Comparison of ENCODE assay signal across 21 cellular contexts in genomic region chr17:14693382-14693781, GRCh38.
DNase-seq lines count a peak whose midpoint lies in the region; ATAC-seq and TF ChIP-seq lines count a peak whose summit lies in the region.
"Had no signal": no experiment of that assay in that cellular context is flagged by ENCODE, and none has a peak within 500 bp of the region (broad histone marks: within the 10 kb centered on the region; RNA-seq: fewer than 3 reads in every experiment).

No MANE protein-coding gene starts in this region.

- DNase-seq in HL-60 (ENCODE audit: low read depth in 1 of 2, low spot score in 1 of 2) (peak in 1 of 2 experiments; percentile 71), NB4 (ENCODE audit: low read depth) (peak; percentile 95), SIG-M5 treated with dmso at 0.1 percent for 504 hours (lab: John Stamatoyannopoulos, UW; ENCODE audit: unreplicated experiment) (peak; percentile 65), neuronal stem cell (ENCODE audit: low spot score) (no peak), RKO (ENCODE audit: low spot score) (no peak), GM10266 (ENCODE audit: extremely low spot score) (no peak), thyroid gland (no peak)
- DNase-seq: GM23248; HCEC 1CT; MG63; NCI-H1417; NCI-H187 treated with DMSO at 0.1 percent for 48 hours; NCI-H2171; NCI-H446; NK-92 treated with Interleukin-12 subunit alpha and Interleukin-12 subunit beta, amount 100 ng/mL, for 24 hours; Peyer's patch; Right ventricle myocardium superior; T-helper 2 cell had no signal

- H2AFZ ChIP-seq in neuronal stem cell (ENCODE audit: low read length) = peak overlapping the region; percentile 7
- H2AFZ ChIP-seq: GM23248 had no signal

- TF ChIP-seq POLR2A in NB4 (IDR thresholded peaks at IDR 0.05; ENCODE audit: extremely low read depth, insufficient read length) (no peak), thyroid gland (IDR thresholded peaks at IDR 0.05) (no peak)

- H3K4ac ChIP-seq in neuronal stem cell (ENCODE audit: low read length) = no peak overlapping the region

- no peak overlapping the region for H3K23ac ChIP-seq in neuronal stem cell (ENCODE audit: low read depth, low read length, poor library complexity)

- H3K9me3 ChIP-seq in neuronal stem cell (replicated peaks in 1 of 2; ENCODE audit: control insufficient read depth in 2 of 2, insufficient read depth in 1 of 2, low read depth in 1 of 2, low read length in 2 of 2) = peaks cover 0 to 25% of the 10 kb centered on the region in 2 donors
- H3K9me3 ChIP-seq in thyroid gland = no peaks in the 10 kb centered on the region
- H3K9me3 ChIP-seq: MG63, Peyer's patch had no signal

- H3K4me3 ChIP-seq in HL-60 (replicated peaks; ENCODE audit: insufficient read depth, low read length) (no peak overlapping the region), NB4 (ENCODE audit: low read depth, low read length) (no peak overlapping the region), neuronal stem cell (ENCODE audit: low read length in 2 of 2) (no peak overlapping the region), thyroid gland (replicated peaks in 1 of 3) (no peak overlapping the region)
- H3K4me3 ChIP-seq: GM23248, MG63, Peyer's patch had no signal

- H4K91ac ChIP-seq in neuronal stem cell (ENCODE audit: low read depth, low read length, poor library complexity) = no peak overlapping the region

- no peak overlapping the region for H2BK12ac ChIP-seq in neuronal stem cell (ENCODE audit: low read length)

- no CpG with 5 or more reads among the region's 1 CpG for WGBS in neuronal stem cell (ENCODE audit: extremely low coverage in 2 of 2, insufficient read length in 2 of 2, insufficient replicate concordance in 1 of 2), 2 donors
- 49 to 53% methylated on average over 1 of the region's 1 CpG for WGBS in thyroid gland, 2 donors

- no peak overlapping the region for H2BK15ac ChIP-seq in neuronal stem cell (ENCODE audit: low read length)

- no peak overlapping the region for H3K9ac ChIP-seq in neuronal stem cell (ENCODE audit: low read depth, low read length, poor library complexity)
- H3K9ac ChIP-seq: GM23248, KMS-11 had no signal

- no peak overlapping the region for H3K18ac ChIP-seq in neuronal stem cell (ENCODE audit: low read length)

- TF ChIP-seq CTCF in HL-60 (IDR thresholded peaks at IDR 0.05; ENCODE audit: insufficient read depth, low read length) (no peak), NB4 (IDR thresholded peaks at IDR 0.05; ENCODE audit: low read depth, low read length) (no peak), GM10266 (IDR thresholded peaks at IDR 0.05; ENCODE audit: control insufficient read depth, insufficient read depth, low read depth, missing control alignments) (no peak), thyroid gland (IDR thresholded peaks at IDR 0.05) (no peak)

- no peak overlapping the region for H4K8ac ChIP-seq in neuronal stem cell (ENCODE audit: low read depth, low read length)

- no peaks in the 10 kb centered on the region for H3K79me1 ChIP-seq in neuronal stem cell (ENCODE audit: low read depth, low read length)

- peaks cover 0 to 4% of the 10 kb centered on the region in 2 donors for H3K4me1 ChIP-seq in neuronal stem cell (ENCODE audit: control insufficient read depth in 2 of 2, insufficient read depth in 1 of 2, low read depth in 1 of 2, low read length in 2 of 2)
- H3K4me1 ChIP-seq in thyroid gland = no peaks in the 10 kb centered on the region
- H3K4me1 ChIP-seq: Peyer's patch had no signal

- H2BK5ac ChIP-seq in neuronal stem cell (ENCODE audit: low read length) = no peak overlapping the region

- H3K36me3 ChIP-seq in neuronal stem cell (replicated peaks in 1 of 2; ENCODE audit: control insufficient read depth in 2 of 2, insufficient read depth in 2 of 2, low read length in 2 of 2) (no peaks in the 10 kb centered on the region), thyroid gland (no peaks in the 10 kb centered on the region)
- H3K36me3 ChIP-seq: MG63, Peyer's patch had no signal

- no peak overlapping the region for H3K14ac ChIP-seq in neuronal stem cell (ENCODE audit: low read length)

- intact Hi-C loops in thyroid gland (cut with DNase I) = no loop called here

- H2BK120ac ChIP-seq in neuronal stem cell (ENCODE audit: low read depth, low read length) = no peak overlapping the region

- H3K4me2 ChIP-seq in neuronal stem cell (ENCODE audit: insufficient read depth, low read length, poor library complexity, severe bottlenecking) = no peak overlapping the region
- H3K4me2 ChIP-seq: KMS-11 had no signal

- ATAC-seq in HG03159 (IDR thresholded peaks at IDR 0.05; ENCODE audit: unreplicated experiment) = no peak
- ATAC-seq: SK-N-SH treated with all-trans-retinoic acid at 6 μM for 48 hours had no signal

- no peaks in the 10 kb centered on the region for H3K27me3 ChIP-seq in HL-60 (ENCODE audit: insufficient read depth, poor library complexity, severe bottlenecking)
- no peaks in the 10 kb centered on the region for H3K27me3 ChIP-seq in neuronal stem cell (ENCODE audit: control insufficient read depth in 3 of 3, insufficient read depth in 3 of 3, low read depth in 1 of 3, low read length in 3 of 3)
- H3K27me3 ChIP-seq in thyroid gland = no peaks in the 10 kb centered on the region
- H3K27me3 ChIP-seq: MG63, Peyer's patch had no signal

- H3K27ac ChIP-seq in HL-60 (replicated peaks) (peak overlapping the region; percentile 39; the same call in 1 of the 2 replicates), neuronal stem cell (replicated peaks; ENCODE audit: low read length) (no peak overlapping the region), thyroid gland (no peak overlapping the region)
- H3K27ac ChIP-seq: GM23248, KMS-11, Peyer's patch had no signal

- H2AK5ac ChIP-seq in neuronal stem cell (ENCODE audit: low read depth, low read length) = no peak overlapping the region

Comparison
In these comparisons a context has a peak if more than half of its experiments do, and no peak if none do; other contexts are left out.
1. DNase-seq: peak in NB4 (single experiment) and SIG-M5 treated with dmso at 0.1 percent for 504 hours (single experiment); none in neuronal stem cell (single experiment), RKO (single experiment), GM10266 (single experiment) and thyroid gland (0 of 2).